Comparison of ENCODE assay signal across 16 cellular contexts in the genomic region with DNA sequence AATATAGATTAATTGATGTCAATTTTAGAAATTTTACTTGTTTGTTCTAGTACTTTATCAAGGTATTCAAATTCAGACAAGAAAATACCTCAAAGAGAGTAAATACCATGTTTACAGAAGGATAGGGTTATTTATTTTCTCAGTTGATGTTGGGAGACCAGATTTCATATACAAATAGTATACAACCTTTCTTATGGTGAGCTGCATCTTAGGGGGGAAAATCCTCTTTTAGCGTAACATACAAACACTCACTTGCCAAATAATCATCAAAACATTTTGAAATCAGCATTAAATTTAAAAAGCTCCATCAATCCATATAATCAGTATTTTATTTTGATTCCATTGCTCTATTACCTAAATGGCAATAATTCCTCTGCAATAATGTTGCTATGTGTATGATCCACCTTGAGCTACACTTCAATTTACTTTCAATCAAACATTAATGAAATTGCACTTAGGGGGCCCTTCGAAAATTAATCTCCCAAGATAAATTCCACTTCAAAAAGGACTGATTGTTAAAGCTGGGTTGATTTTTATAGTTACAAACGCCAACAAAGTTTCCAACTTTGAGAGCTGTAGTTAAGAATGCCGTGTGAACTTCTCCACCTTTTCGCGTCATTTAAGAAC. TPM values are rescaled to one million over a fixed set of nuclear protein-coding genes. Genes with fewer than 3 reads are reported as not detected.
DNase-seq lines count a peak whose midpoint lies in the region; ATAC-seq lines count a peak whose summit lies in the region.
"Had no signal": no experiment of that assay in that cellular context is flagged by ENCODE, and none has a peak within 500 bp of the region (broad histone marks: within the 10 kb centered on the region; RNA-seq: fewer than 3 reads in every experiment).

No MANE protein-coding gene starts in this region.

- POLR2A ChIA-PET in activated CD8-positive, alpha-beta T cell treated with anti-CD3 and anti-CD28 coated beads, Interleukin-2, amount 10 ng/mL, durations not matched to agents 7 days and 5 days (lab: Charles Lee), result no interaction called here

- DNase-seq in stimulated activated naive CD8-positive, alpha-beta T cell treated with anti-CD3 and anti-CD28 coated beads, Interleukin-15, Interleukin-2, amounts not matched to agents 100 U/mL and 50 U/mL, for 24 hours, result no peak
- no peak for DNase-seq in activated CD8-positive, alpha-beta T cell treated with anti-CD3 and anti-CD28 coated beads, Interleukin-2, amount 10 ng/mL, durations not matched to agents 7 days and 5 days
- DNase-seq in ACHN (no peak), GDM1 (lab: John Stamatoyannopoulos, UW) (no peak), mucosa of gallbladder (ENCODE audit: low spot score) (no peak)
- DNase-seq: colonic mucosa; NCI-H1694; NCI-H446; NK-92 treated with Interleukin-12 subunit alpha and Interleukin-12 subunit beta, amount 100 ng/mL, for 24 hours had no signal

- H3K9ac ChIP-seq in iPS-15b (ENCODE audit: low read depth, low read length), result no peak overlapping the region

- no peak overlapping the region for H3K27ac Mint-ChIP-seq in stimulated activated naive CD8-positive, alpha-beta T cell treated with anti-CD3 and anti-CD28 coated beads, Interleukin-15, Interleukin-2, amounts not matched to agents 100 ng/mL and 50 ng/mL, for 24 hours
- H3K27ac Mint-ChIP-seq in activated CD8-positive, alpha-beta T cell treated with anti-CD3 and anti-CD28 coated beads, Interleukin-2, amount 10 ng/mL, durations not matched to agents 7 days and 5 days, result peak overlapping the region; percentile 32

- no peaks in the 10 kb centered on the region for H3K9me3 ChIP-seq in iPS-15b (ENCODE audit: control insufficient read depth, insufficient read depth, low read length)
- H3K9me3 ChIP-seq: colonic mucosa had no signal

- peaks cover 33% of the 10 kb centered on the region for H3K4me1 Mint-ChIP-seq in stimulated activated naive CD8-positive, alpha-beta T cell treated with anti-CD3 and anti-CD28 coated beads, Interleukin-15, Interleukin-2, amounts not matched to agents 100 ng/mL and 50 ng/mL, for 24 hours (ENCODE audit: low read depth)
- H3K4me1 Mint-ChIP-seq in activated CD8-positive, alpha-beta T cell treated with anti-CD3 and anti-CD28 coated beads, Interleukin-2, amount 10 ng/mL, durations not matched to agents 7 days and 5 days (ENCODE audit: low read depth), result peaks cover 31% of the 10 kb centered on the region

- in situ Hi-C loops in ACHN (cut with HindIII; ENCODE audit: low pct_ligation_motif_present, low pct_unique_long_range_greater_than_20kb, low sequenced_read_pairs), result no loop called here

- H3K36me3 ChIP-seq in iPS-15b (ENCODE audit: control insufficient read depth, insufficient read depth, low read length), result no peaks in the 10 kb centered on the region
- H3K36me3 ChIP-seq: BE2C, colonic mucosa had no signal

- H3K4me3 ChIP-seq in iPS-15b (ENCODE audit: low read depth, low read length), result peak overlapping the region; percentile 30
- H3K4me3 ChIP-seq: colonic mucosa had no signal

- no peaks in the 10 kb centered on the region for H3K4me1 ChIP-seq in iPS-15b (ENCODE audit: control insufficient read depth, insufficient read depth, low read length)
- H3K4me1 ChIP-seq: BE2C had no signal

- H3K9me3 Mint-ChIP-seq in stimulated activated naive CD8-positive, alpha-beta T cell treated with anti-CD3 and anti-CD28 coated beads, Interleukin-15, Interleukin-2, amounts not matched to agents 100 ng/mL and 50 ng/mL, for 24 hours, result no peaks in the 10 kb centered on the region
- H3K9me3 Mint-ChIP-seq in activated CD8-positive, alpha-beta T cell treated with anti-CD3 and anti-CD28 coated beads, Interleukin-2, amount 10 ng/mL, durations not matched to agents 7 days and 5 days (ENCODE audit: insufficient read depth), result no peaks in the 10 kb centered on the region

- H3K36me3 Mint-ChIP-seq in stimulated activated naive CD8-positive, alpha-beta T cell treated with anti-CD3 and anti-CD28 coated beads, Interleukin-15, Interleukin-2, amounts not matched to agents 100 ng/mL and 50 ng/mL, for 24 hours (ENCODE audit: low read depth), result peaks cover 15% of the 10 kb centered on the region
- H3K36me3 Mint-ChIP-seq in activated CD8-positive, alpha-beta T cell treated with anti-CD3 and anti-CD28 coated beads, Interleukin-2, amount 10 ng/mL, durations not matched to agents 7 days and 5 days (ENCODE audit: low read depth), result peaks cover 18% of the 10 kb centered on the region

- H3K27me3 ChIP-seq in iPS-15b (ENCODE audit: control insufficient read depth, insufficient read depth, low read length), result peaks cover 90% of the 10 kb centered on the region

- CTCF ChIA-PET in activated CD8-positive, alpha-beta T cell treated with anti-CD3 and anti-CD28 coated beads, Interleukin-2, amount 10 ng/mL, durations not matched to agents 7 days and 5 days (lab: Charles Lee), result interaction anchor here (0.9 to 2.4 kb wide), 4 partner anchors 110 to 534 kb away, joined by 3 to 11 read pairs (median 4); no protein-coding TSS in a partner anchor

- H3K27me3 Mint-ChIP-seq in stimulated activated naive CD8-positive, alpha-beta T cell treated with anti-CD3 and anti-CD28 coated beads, Interleukin-15, Interleukin-2, amounts not matched to agents 100 ng/mL and 50 ng/mL, for 24 hours, result peaks cover 71% of the 10 kb centered on the region
- H3K27me3 Mint-ChIP-seq in activated CD8-positive, alpha-beta T cell treated with anti-CD3 and anti-CD28 coated beads, Interleukin-2, amount 10 ng/mL, durations not matched to agents 7 days and 5 days (ENCODE audit: low read depth), result peaks cover 56% of the 10 kb centered on the region

- ATAC-seq in stimulated activated naive CD8-positive, alpha-beta T cell treated with anti-CD3 and anti-CD28 coated beads, Interleukin-15, Interleukin-2, amounts not matched to agents 100 U/mL and 50 U/mL, for 24 hours, result no peak
- ATAC-seq in activated CD8-positive, alpha-beta T cell treated with anti-CD3 and anti-CD28 coated beads, Interleukin-2, amount 10 ng/mL, durations not matched to agents 7 days and 5 days, result no peak

- peak overlapping the region; percentile 48 for H3K4me3 Mint-ChIP-seq in stimulated activated naive CD8-positive, alpha-beta T cell treated with anti-CD3 and anti-CD28 coated beads, Interleukin-15, Interleukin-2, amounts not matched to agents 100 ng/mL and 50 ng/mL, for 24 hours
- peak overlapping the region; percentile 54 for H3K4me3 Mint-ChIP-seq in activated CD8-positive, alpha-beta T cell treated with anti-CD3 and anti-CD28 coated beads, Interleukin-2, amount 10 ng/mL, durations not matched to agents 7 days and 5 days

RNA-seq across cellular contexts. Expression of a gene that starts 2.2 kb away (rescaled TPM):
- not detected for total RNA-seq in activated CD8-positive, alpha-beta T cell treated with anti-CD3 and anti-CD28 coated beads, Interleukin-2, amount 10 ng/mL, durations not matched to agents 7 days and 5 days
- not detected for total RNA-seq in mucosa of gallbladder
- total RNA-seq: colonic mucosa, frontal cortex, H7, lung, subcutaneous adipose tissue had no signal
